ENCODE assay signal across 8 cellular contexts in genomic region chr2:39469807-39470206, GRCh38. TPM values are rescaled to one million over a fixed set of nuclear protein-coding genes. Genes with fewer than 3 reads are reported as not detected.
DNase-seq lines count a peak whose midpoint lies in the region; ATAC-seq and TF ChIP-seq lines count a peak whose summit lies in the region.

No MANE protein-coding gene starts in this region.

- no peaks in the 10 kb centered on the region for H3K36me3 ChIP-seq in sigmoid colon

- H3K4me3 ChIP-seq in fibroblast of pulmonary artery (replicated peaks; ENCODE audit: low read depth, low read length) (no peak overlapping the region), sigmoid colon (no peak overlapping the region)

- peak; percentile 63 for ATAC-seq in activated CD4-positive, alpha-beta T cell treated with anti-CD3 and anti-CD28 coated beads for 36 hours
- ATAC-seq in HG02642 (IDR thresholded peaks at IDR 0.05; ENCODE audit: poor library complexity, unreplicated experiment): peak; percentile 80

- no peaks in the 10 kb centered on the region for H3K27me3 ChIP-seq in sigmoid colon

- no peaks in the 10 kb centered on the region for H3K9me3 Mint-ChIP-seq in activated CD4-positive, alpha-beta T cell treated with anti-CD3 and anti-CD28 coated beads for 36 hours (ENCODE audit: low read depth)

- TF ChIP-seq CTCF in fibroblast of pulmonary artery (IDR thresholded peaks at IDR 0.05; ENCODE audit: low read length, missing control alignments) (no peak), sigmoid colon (IDR thresholded peaks at IDR 0.05) (no peak)

- no peak overlapping the region for H3K27ac Mint-ChIP-seq in activated CD4-positive, alpha-beta T cell treated with anti-CD3 and anti-CD28 coated beads for 36 hours

- 40 to 51% methylated on average over 3 of the region's 3 CpGs for WGBS in sigmoid colon, 2 donors

- H3K27ac ChIP-seq in sigmoid colon: peak overlapping the region; percentile 60 to 79 (median 74)

- CTCF ChIA-PET in activated CD4-positive, alpha-beta T cell treated with anti-CD3 and anti-CD28 coated beads for 36 hours (lab: Charles Lee): interaction anchor here (0.6 to 0.9 kb wide), 2 partner anchors 22 to 32 kb away, joined by 4 read pairs; no protein-coding TSS in a partner anchor

- POLR2A ChIA-PET in activated CD4-positive, alpha-beta T cell treated with anti-CD3 and anti-CD28 coated beads for 36 hours (lab: Charles Lee): no interaction called here

- peaks cover 1% of the 10 kb centered on the region for H3K36me3 Mint-ChIP-seq in activated CD4-positive, alpha-beta T cell treated with anti-CD3 and anti-CD28 coated beads for 36 hours (ENCODE audit: low read depth)

- TF ChIP-seq POLR2A in sigmoid colon (IDR thresholded peaks at IDR 0.05): no peak

- H3K27me3 Mint-ChIP-seq in activated CD4-positive, alpha-beta T cell treated with anti-CD3 and anti-CD28 coated beads for 36 hours: no peaks in the 10 kb centered on the region

- no peaks in the 10 kb centered on the region for H3K9me3 ChIP-seq in sigmoid colon

- H3K4me1 ChIP-seq in sigmoid colon: peaks cover 0 to 37% (median 32%) of the 10 kb centered on the region in 4 donors

- H3K4me3 Mint-ChIP-seq in activated CD4-positive, alpha-beta T cell treated with anti-CD3 and anti-CD28 coated beads for 36 hours: no peak overlapping the region

- intact Hi-C loops in activated CD4-positive, alpha-beta T cell treated with anti-CD3 and anti-CD28 coated beads for 36 hours (cut with DNase I, micrococcal nuclease): loop anchor here in 1 of 2 experiments (2.0 kb wide), 1 partner anchor 43 kb away; no protein-coding TSS in a partner anchor
- intact Hi-C loops in sigmoid colon (cut with DNase I): no loop called here

- peak; percentile 43 for DNase-seq in activated CD4-positive, alpha-beta T cell treated with anti-CD3 and anti-CD28 coated beads for 36 hours
- DNase-seq in activated CD4-positive, alpha-beta T cell treated with anti-CD3 and anti-CD28 coated beads, Interleukin-2, amount 50 U/mL, for 4 hours: no peak
- DNase-seq in NAMALWA (ENCODE audit: low spot score): peak; percentile 83
- DNase-seq in fibroblast of pulmonary artery (ENCODE audit: low read depth): peak; percentile 55
- no peak for DNase-seq in sigmoid colon
- no peak for DNase-seq in retina
- no peak for DNase-seq in 8988T

- TF ChIP-seq EP300 in sigmoid colon (IDR thresholded peaks at IDR 0.05): no peak

- H3K4me1 Mint-ChIP-seq in activated CD4-positive, alpha-beta T cell treated with anti-CD3 and anti-CD28 coated beads for 36 hours: peaks cover 36% of the 10 kb centered on the region

RNA-seq across cellular contexts. Expression of gene MAP4K3, which starts 32.7 kb away (rescaled TPM):
- 10 to 100 TPM in 1 of 2 experiments, 1 to 10 TPM in 1; 8.1 to 11.8 TPM for total RNA-seq in activated CD4-positive, alpha-beta T cell treated with anti-CD3 and anti-CD28 coated beads for 36 hours
- 10 to 100 TPM; 72.1 to 96.8 (median 77.4) TPM for total RNA-seq in sigmoid colon
- polyA plus RNA-seq in sigmoid colon: 10 to 100 TPM in 2 of 3 donors, 1 to 10 TPM in 1; 8.0 to 12.6 (median 12.3) TPM

Comparison
In these comparisons a context has a peak if more than half of its experiments do, and no peak if none do; other contexts are left out.
1. DNase-seq: peak in activated CD4-positive, alpha-beta T cell treated with anti-CD3 and anti-CD28 coated beads for 36 hours (single experiment), NAMALWA (single experiment) and fibroblast of pulmonary artery (single experiment); none in activated CD4-positive, alpha-beta T cell treated with anti-CD3 and anti-CD28 coated beads, Interleukin-2, amount 50 U/mL, for 4 hours (0 of 2), sigmoid colon (single experiment), retina (single experiment) and 8988T (single experiment).
2. RNA of gene MAP4K3, which starts 32.7 kb away (total RNA-seq): 72.1 to 96.8 TPM in sigmoid colon; 8.1 to 11.8 TPM in activated CD4-positive, alpha-beta T cell treated with anti-CD3 and anti-CD28 coated beads for 36 hours; every median in the first group is over 4 times any median in the second.